Comparison of ENCODE assay signal across 25 cellular contexts in the genomic region with DNA sequence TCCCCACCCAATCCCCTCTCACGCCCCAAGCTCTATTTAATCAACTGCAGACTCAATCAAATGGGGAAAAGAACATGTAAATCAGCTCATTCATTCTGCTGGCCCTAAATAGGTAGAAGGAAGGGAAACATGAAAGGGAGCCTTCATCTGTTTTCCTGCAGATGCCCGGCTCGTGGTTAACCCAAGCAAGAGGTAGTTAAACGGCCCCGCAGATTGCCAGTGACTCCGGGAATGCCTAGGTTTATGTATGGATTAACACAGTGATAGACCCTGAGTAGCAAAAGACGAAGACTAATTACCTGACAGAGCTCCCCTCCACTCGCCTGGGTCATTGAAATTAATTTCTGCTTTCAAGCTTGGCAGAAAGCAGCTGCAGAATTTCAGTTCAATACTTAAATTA.
"Had no signal": no experiment of that assay in that cellular context is flagged by ENCODE, and none has a peak within 500 bp of the region (broad histone marks: within the 10 kb centered on the region; RNA-seq: fewer than 3 reads in every experiment).

No MANE protein-coding gene starts in this region.

- H3K36me3 Mint-ChIP-seq: activated naive CD4-positive, alpha-beta T cell treated with anti-CD3 and anti-CD28 coated beads, Interleukin-2, amount 50 U/mL, for 72 hours had no signal

- H3K27ac ChIP-seq: ascending aorta, dorsolateral prefrontal cortex, esophagus squamous epithelium, gastrocnemius medialis, lower lobe of right lung, sigmoid colon, transverse colon, vagina, VCaP had no signal

- FAIRE-seq: colon, keratinocyte had no signal

- H3K27ac Mint-ChIP-seq: activated naive CD4-positive, alpha-beta T cell treated with anti-CD3 and anti-CD28 coated beads, Interleukin-2, amount 50 U/mL, for 72 hours; endodermal cell; naive thymus-derived CD4-positive, alpha-beta T cell; stimulated activated naive B cell treated with anti-CD40 and anti-IgM and Interleukin-4, amounts not matched to agents 10 μg/mL and 1 μg/mL and 100 μg/mL, for 72 hours; T-helper 2 cell treated with Interferon-gamma antibody and Interleukin-4, amounts not matched to agents 5 μg/mL and 100 μg/mL, for 36 hours had no signal

- H3K27me3 ChIP-seq: ascending aorta, esophagus squamous epithelium, gastrocnemius medialis, sigmoid colon, transverse colon, vagina had no signal

- H3K4me3 Mint-ChIP-seq: endodermal cell; naive thymus-derived CD4-positive, alpha-beta T cell; stimulated activated naive B cell treated with anti-CD40 and anti-IgM and Interleukin-4, amounts not matched to agents 10 μg/mL and 1 μg/mL and 100 μg/mL, for 72 hours; T-helper 2 cell treated with Interferon-gamma antibody and Interleukin-4, amounts not matched to agents 5 μg/mL and 100 μg/mL, for 36 hours had no signal

- ATAC-seq: activated naive CD4-positive, alpha-beta T cell treated with anti-CD3 and anti-CD28 coated beads, Interleukin-2, amount 50 U/mL, for 72 hours; gastrocnemius medialis; lower lobe of right lung; naive thymus-derived CD4-positive, alpha-beta T cell; stimulated activated naive B cell treated with anti-CD40 and anti-IgM and Interleukin-4, amounts not matched to agents 10 μg/mL and 1 μg/mL and 100 μg/mL, for 72 hours had no signal

- H3K4me3 ChIP-seq: ascending aorta, esophagus squamous epithelium, gastrocnemius medialis, lower lobe of right lung, sigmoid colon, smooth muscle cell, transverse colon, vagina had no signal

- H3K4me2 ChIP-seq: smooth muscle cell had no signal

- H3K9me3 ChIP-seq: ascending aorta, esophagus squamous epithelium, gastrocnemius medialis, lower lobe of right lung, sigmoid colon, transverse colon, vagina had no signal

- DNase-seq: activated CD4-positive, alpha-beta T cell treated with anti-CD3 and anti-CD28 coated beads for 1 hour; activated gamma-delta T cell treated with Interleukin-2 at 50 U/mL for 16 hours; activated T-cell treated with anti-CD3 and anti-CD28 coated beads, Interleukin-2, amount 50 U/mL, for 1 hour; central memory CD4-positive, alpha-beta T cell; dorsolateral prefrontal cortex; endodermal cell; esophagus squamous epithelium; gastrocnemius medialis; hippocampal formation; lower lobe of right lung; mesendoderm; naive thymus-derived CD4-positive, alpha-beta T cell; sigmoid colon; stimulated activated CD4-positive, alpha-beta T cell treated with anti-CD3 and anti-CD28 coated beads, Interleukin-15, amount 100 ng/mL, for 24 hours; stimulated activated CD8-positive, alpha-beta memory T cell treated with anti-CD3 and anti-CD28 coated beads, Interleukin-4, amount 100 ng/mL, for 48 hours; stimulated activated naive B cell treated with anti-CD40 and anti-IgM and Interleukin-4, amounts not matched to agents 10 μg/mL and 1 μg/mL and 100 μg/mL, for 72 hours; transverse colon had no signal

- H3K9me3 Mint-ChIP-seq: activated naive CD4-positive, alpha-beta T cell treated with anti-CD3 and anti-CD28 coated beads, Interleukin-2, amount 50 U/mL, for 72 hours; T-helper 2 cell treated with Interferon-gamma antibody and Interleukin-4, amounts not matched to agents 5 μg/mL and 100 μg/mL, for 36 hours had no signal

- H3K36me3 ChIP-seq: ascending aorta, esophagus squamous epithelium, gastrocnemius medialis, lower lobe of right lung, sigmoid colon, transverse colon, vagina had no signal

- H3K4me1 ChIP-seq: ascending aorta, esophagus squamous epithelium, gastrocnemius medialis, lower lobe of right lung, sigmoid colon, transverse colon, vagina had no signal
